Comparison of ENCODE assay signal across 1 cellular context in genomic region chr19:55476100-55476775, GRCh38.
TF ChIP-seq lines count a peak whose summit lies in the region.

TSS of gene ZNF628 (plus strand) at chr19:55476617. CDS start at chr19:55479911, 3,294 bp downstream.

TF ChIP-seq in GM12878, 131 proteins besides CTCF, POLR2A, EP300 and RAD21 (continued from another document and continues in another):
- TF ChIP-seq YY1 (IDR thresholded peaks at IDR 0.05; ENCODE audit: low read depth, low read length) (peak; percentile 68), MLLT1 (IDR thresholded peaks at IDR 0.05) (peak; percentile 46; the same call in 1 of the 2 replicates), CREM (IDR thresholded peaks at IDR 0.05; ENCODE audit: low read depth) (peak; percentile 98), USF2 (IDR thresholded peaks at IDR 0.05; ENCODE audit: borderline replicate concordance, low read depth, low read length) (no peak), PBX3 (IDR thresholded peaks at IDR 0.05; ENCODE audit: insufficient replicate concordance, low read depth, low read length) (peak; percentile 23), TAF1 (IDR thresholded peaks at IDR 0.05; ENCODE audit: borderline replicate concordance, low read depth, low read length) (no peak), IKZF2 (IDR thresholded peaks at IDR 0.05) (peak; percentile 48 to 60; a peak in 2 of 4 replicates), SPI1 (IDR thresholded peaks at IDR 0.05; ENCODE audit: borderline replicate concordance, insufficient read depth, low read depth, low read length) (no peak), MXI1 (IDR thresholded peaks at IDR 0.05; ENCODE audit: low read depth, low read length) (no peak; the same call in 1 of the 2 replicates), ESRRA (IDR thresholded peaks at IDR 0.05; ENCODE audit: low read length) (no peak), BHLHE40 (IDR thresholded peaks at IDR 0.05; ENCODE audit: borderline replicate concordance in 1 of 2, low read depth in 2 of 2, low read length in 1 of 2) (peak; percentile 41 to 52; a peak in 1 of 4 replicates), GABPA (IDR thresholded peaks at IDR 0.05; ENCODE audit: low read depth) (no peak), ZNF274 (IDR thresholded peaks at IDR 0.05; ENCODE audit: insufficient read depth, insufficient read length) (no peak), HDAC2 (IDR thresholded peaks at IDR 0.05) (no peak), NRF1 (conservative IDR thresholded peaks at IDR 0.05; ENCODE audit: low read depth, low read length) (0 out of 2 replicates have a peak, but pooled peaks have one; percentile 22), RBBP5 (conservative IDR thresholded peaks at IDR 0.05) (no peak), RELB (IDR thresholded peaks at IDR 0.05; ENCODE audit: low read depth) (peak; percentile 36; the same call in 1 of the 2 replicates), IRF3 (IDR thresholded peaks at IDR 0.05) (no peak), WRNIP1 (IDR thresholded peaks at IDR 0.05; ENCODE audit: borderline replicate concordance, low read depth, low read length) (no peak), RFX5 (IDR thresholded peaks at IDR 0.05; ENCODE audit: low read depth, low read length) (0 out of 2 replicates have a peak, but pooled peaks have one; percentile 21), CHD4 (IDR thresholded peaks at IDR 0.05) (no peak), BRCA1 (IDR thresholded peaks at IDR 0.05; ENCODE audit: low read depth, low read length) (no peak), ZBTB4 (CRISPR knock-in tag; IDR thresholded peaks at IDR 0.05) (no peak), SIN3A (IDR thresholded peaks at IDR 0.05; ENCODE audit: low read depth, low read length) (0 out of 2 replicates have a peak, but pooled peaks have one; percentile 39), ZBTB40 (IDR thresholded peaks at IDR 0.05; ENCODE audit: borderline replicate concordance) (peak; percentile 33; the same call in 1 of the 2 replicates), GATAD2B (conservative IDR thresholded peaks at IDR 0.05; ENCODE audit: low read depth) (peak; percentile 57), ZNF217 (IDR thresholded peaks at IDR 0.05) (no peak), NFXL1 (IDR thresholded peaks at IDR 0.05; ENCODE audit: borderline replicate concordance) (no peak), EGR1 (IDR thresholded peaks at IDR 0.05; ENCODE audit: borderline replicate concordance in 1 of 2, low read depth in 2 of 2, low read length in 2 of 2) (peak; percentile 69 to 99; a peak in 2 of 3 replicates), NR2C1 (IDR thresholded peaks at IDR 0.05) (no peak; the same call in none of the 2 replicates), BCLAF1 (IDR thresholded peaks at IDR 0.05) (no peak), SRF (IDR thresholded peaks at IDR 0.05; ENCODE audit: low read depth in 2 of 2, low read length in 2 of 2) (0 out of 4 replicates have a peak, but pooled peaks of 1 of the 2 experiments have one; percentile 45), ATF7 (IDR thresholded peaks at IDR 0.05; ENCODE audit: low read depth) (no peak), CBX3 (IDR thresholded peaks at IDR 0.05; ENCODE audit: borderline replicate concordance, low read depth) (no peak), SMAD5 (IDR thresholded peaks at IDR 0.05; ENCODE audit: low read depth) (no peak), ZBED1 (IDR thresholded peaks at IDR 0.05; ENCODE audit: borderline replicate concordance) (no peak), SUPT20H (IDR thresholded peaks at IDR 0.05; ENCODE audit: borderline replicate concordance, control insufficient read depth, low read depth, low read length) (no peak), ZBTB33 (IDR thresholded peaks at IDR 0.05) (no peak), CBX5 (IDR thresholded peaks at IDR 0.05; ENCODE audit: low read depth) (no peak), SMAD1 (IDR thresholded peaks at IDR 0.05; ENCODE audit: low read depth, partially characterized antibody) (no peak), YBX1 (IDR thresholded peaks at IDR 0.05) (no peak), NR2C2 (IDR thresholded peaks at IDR 0.05; ENCODE audit: borderline replicate concordance, control insufficient read depth, insufficient read length, low read depth) (no peak)
